In genomic region chr4:85147481-85148076, GRCh38 we compare ENCODE assay signal across 8 cellular contexts.
DNase-seq lines count a peak whose midpoint lies in the region; ATAC-seq, FAIRE-seq and TF ChIP-seq lines count a peak whose summit lies in the region.

No MANE protein-coding gene starts in this region.

- no peaks in the 10 kb centered on the region for H3K4me1 ChIP-seq in thyroid gland

- peak; percentile 21 to 63 (median 44) for TF ChIP-seq CTCF in thyroid gland (IDR thresholded peaks at IDR 0.05)

- WGBS in thyroid gland, 2 donors: 7 to 8% methylated on average over 9 of the region's 9 CpGs

- no peaks in the 10 kb centered on the region for H3K9me3 ChIP-seq in thyroid gland

- no peak overlapping the region for H3K4me3 ChIP-seq in thyroid gland (replicated peaks in 1 of 3)

- peak; percentile 83 for ATAC-seq in GM21717 (IDR thresholded peaks at IDR 0.05; ENCODE audit: unreplicated experiment)

- no peaks in the 10 kb centered on the region for H3K36me3 ChIP-seq in thyroid gland

- no peak for TF ChIP-seq POLR2A in thyroid gland (IDR thresholded peaks at IDR 0.05)

- no peak for FAIRE-seq in HTR-8/SVneo (lab: Jason Lieb, UNC)

- DNase-seq in SIG-M5 treated with dmso at 0.1 percent for 504 hours (lab: John Stamatoyannopoulos, UW; ENCODE audit: unreplicated experiment) (peak; percentile 66), SIG-M5 (lab: John Stamatoyannopoulos, UW) (no peak), HTR-8/SVneo (ENCODE audit: insufficient read length, low spot score) (peak; percentile 26), NOMO-1 treated with DMSO at 0.1 percent for 48 hours (lab: John Stamatoyannopoulos, UW; ENCODE audit: unreplicated experiment) (peak; percentile 58), cerebellar cortex (ENCODE audit: low spot score) (peak; percentile 74), kidney glomerular epithelial cell (lab: John Stamatoyannopoulos, UW) (peak; percentile 81), thyroid gland (peak; percentile 24 to 31)

- H3K27me3 ChIP-seq in thyroid gland: no peaks in the 10 kb centered on the region

- H3K27ac ChIP-seq in thyroid gland: no peak overlapping the region

- intact Hi-C loops in thyroid gland (cut with DNase I): no loop called here
